ENCODE assay signal across 13 cellular contexts in genomic region chrX:42107495-42108139, GRCh38.
DNase-seq lines count a peak whose midpoint lies in the region; ATAC-seq and TF ChIP-seq lines count a peak whose summit lies in the region.
"Had no signal": no experiment of that assay in that cellular context is flagged by ENCODE, and none has a peak within 500 bp of the region (broad histone marks: within the 10 kb centered on the region; RNA-seq: fewer than 3 reads in every experiment).

No MANE protein-coding gene starts in this region.

- peaks cover 23% of the 10 kb centered on the region for H3K9me3 Mint-ChIP-seq in nephron progenitor cell

- H3K36me3 Mint-ChIP-seq in nephron progenitor cell (ENCODE audit: low read depth), result no peaks in the 10 kb centered on the region

- no peak overlapping the region for H3K4me3 ChIP-seq in mucosa of rectum (ENCODE audit: low read length in 2 of 2)
- H3K4me3 ChIP-seq: SK-N-MC, skin epidermis had no signal

- ATAC-seq in GM18520 (IDR thresholded peaks at IDR 0.05; ENCODE audit: unreplicated experiment) (peak; percentile 65), GM19463 (IDR thresholded peaks at IDR 0.05; ENCODE audit: unreplicated experiment) (peak; percentile 78), HG03439 (IDR thresholded peaks at IDR 0.05; ENCODE audit: unreplicated experiment) (peak; percentile 80), left cardiac atrium (no peak)
- ATAC-seq: naive thymus-derived CD4-positive, alpha-beta T cell had no signal

- peak overlapping the region; percentile 2 to 45 for H3K27ac ChIP-seq in mucosa of rectum (ENCODE audit: low read depth in 2 of 2, low read length in 2 of 2)
- H3K27ac ChIP-seq: SK-N-MC, skin epidermis had no signal

- no peaks in the 10 kb centered on the region for H3K36me3 ChIP-seq in mucosa of rectum (ENCODE audit: control insufficient read depth in 2 of 2, insufficient read depth in 2 of 2, low read length in 2 of 2)

- intact Hi-C loops in left cardiac atrium (cut with DNase I), result no loop called here

- peaks cover 10% of the 10 kb centered on the region for H3K4me1 Mint-ChIP-seq in nephron progenitor cell

- TF ChIP-seq CTCF in nephron progenitor cell (IDR thresholded peaks at IDR 0.05), result no peak

- no peaks in the 10 kb centered on the region for H3K9me3 ChIP-seq in mucosa of rectum (ENCODE audit: control insufficient read depth in 2 of 2, low read length in 2 of 2)

- H3K27me3 Mint-ChIP-seq in nephron progenitor cell (ENCODE audit: low read depth, poor library complexity), result peaks cover 3% of the 10 kb centered on the region
- H3K27me3 Mint-ChIP-seq: naive thymus-derived CD4-positive, alpha-beta T cell had no signal

- no peaks in the 10 kb centered on the region for H3K27me3 ChIP-seq in mucosa of rectum (ENCODE audit: control insufficient read depth in 2 of 2, insufficient read depth in 2 of 2, low read length in 2 of 2)

- no peak for DNase-seq in left cardiac atrium
- DNase-seq in KG1 (lab: John Stamatoyannopoulos, UW), result no peak
- DNase-seq in nephron progenitor cell, result no peak
- DNase-seq: amniotic stem cell, dermis blood vessel endothelial cell, DMS 273 treated with DMSO at 0.1 percent for 48 hours had no signal

- no peak overlapping the region for H3K9ac ChIP-seq in mucosa of rectum (ENCODE audit: low read depth in 1 of 2, low read length in 2 of 2)

- no peak overlapping the region for H3K27ac Mint-ChIP-seq in nephron progenitor cell

- H3K4me3 Mint-ChIP-seq in nephron progenitor cell, result no peak overlapping the region

- peaks cover 3 to 4% of the 10 kb centered on the region in 2 donors for H3K4me1 ChIP-seq in mucosa of rectum (ENCODE audit: control insufficient read depth in 2 of 2, insufficient read depth in 2 of 2, low read length in 2 of 2)

Comparison
In these comparisons a context has a peak if more than half of its experiments do, and no peak if none do; other contexts are left out.
1. ATAC-seq: peak in GM18520 (single experiment), GM19463 (single experiment) and HG03439 (single experiment); none in left cardiac atrium (0 of 2).